ENCODE assay signal across 31 cellular contexts in the genomic region with DNA sequence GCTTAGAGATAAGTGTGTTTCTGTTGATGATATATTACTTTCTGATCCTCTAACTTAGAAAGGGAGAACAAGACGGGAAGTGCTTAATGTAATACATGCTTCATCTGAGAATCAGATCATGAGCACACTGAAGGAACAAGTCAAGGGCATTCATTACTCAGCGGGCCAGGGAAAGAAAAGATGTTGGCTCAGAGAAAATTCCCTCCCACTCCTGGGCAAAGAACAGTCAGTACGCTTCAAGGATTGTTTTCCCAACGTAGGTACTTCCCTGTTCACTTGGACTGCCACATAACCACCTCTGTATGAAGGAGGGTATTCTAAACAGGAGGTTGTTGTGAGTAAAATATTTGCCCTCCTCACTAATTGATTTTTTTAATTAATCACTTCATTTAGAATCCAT.
"Had no signal": no experiment of that assay in that cellular context is flagged by ENCODE, and none has a peak within 500 bp of the region (broad histone marks: within the 10 kb centered on the region; RNA-seq: fewer than 3 reads in every experiment).

No MANE protein-coding gene starts in this region.

- DNase-seq: activated B cell treated with CpG ODN at 0.5 μM for 24 hours; activated CD4-positive, alpha-beta T cell treated with anti-CD3 and anti-CD28 coated beads for 48 hours; activated CD4-positive, alpha-beta T cell treated with anti-CD3 and anti-CD28 coated beads, Interleukin-2, amount 50 U/mL, for 1 hour; activated CD4-positive, alpha-beta T cell treated with anti-CD3 and anti-CD28 coated beads, Interleukin-2, amount 50 U/mL, for 48 hours; activated CD8-positive, alpha-beta memory T cell treated with anti-CD3 and anti-CD28 coated beads for 24 hours; activated CD8-positive, alpha-beta T cell treated with anti-CD3 and anti-CD28 coated beads for 36 hours; activated effector memory CD4-positive, alpha-beta T cell treated with Interleukin-2 at 50 U/mL for 16 hours; activated gamma-delta T cell treated with Interleukin-2 at 50 U/mL for 16 hours; activated naive CD4-positive, alpha-beta T cell treated with anti-CD3 and anti-CD28 coated beads, Interleukin-2, amount 50 U/mL, for 16 hours; activated naive CD4-positive, alpha-beta T cell treated with Interleukin-2 at 50 U/mL for 16 hours; activated T-cell treated with anti-CD3 and anti-CD28 coated beads, Interleukin-2, amount 50 U/mL, for 4 hours; brain microvascular endothelial cell; dorsolateral prefrontal cortex; effector memory CD4-positive, alpha-beta T cell; endodermal cell; erythroblast; foreskin keratinocyte; gastrocnemius medialis; glutamatergic neuron; heart left ventricle; T1000; WERI-Rb-1 had no signal

- H3K4me1 ChIP-seq: ascending aorta, esophagus muscularis mucosa, foreskin keratinocyte, gastrocnemius medialis, heart left ventricle had no signal

- ATAC-seq: activated CD4-positive, CD25-positive, alpha-beta regulatory T cell treated with anti-CD3 and anti-CD28 coated beads, Interleukin-2, amount 50 U/mL, for 24 hours; activated CD8-positive, alpha-beta T cell treated with anti-CD3 and anti-CD28 coated beads for 36 hours; activated T-cell treated with anti-CD3 and anti-CD28 coated beads, Interleukin-2, amount 50 U/mL, for 4 hours; activated T-helper 17 cell treated with anti-CD3 and anti-CD28 coated beads, Interleukin-2, amount 50 U/mL, for 72 hours; foreskin keratinocyte; gastrocnemius medialis; heart left ventricle had no signal

- H3K36me3 Mint-ChIP-seq: activated naive CD8-positive, alpha-beta T cell had no signal

- H3K9me3 ChIP-seq: ascending aorta, esophagus muscularis mucosa, gastrocnemius medialis, heart left ventricle had no signal

- H3K27ac Mint-ChIP-seq: activated B cell treated with CpG ODN at 0.5 μM for 24 hours; activated CD8-positive, alpha-beta T cell treated with anti-CD3 and anti-CD28 coated beads for 36 hours; activated naive CD8-positive, alpha-beta T cell; activated T-helper 17 cell treated with anti-CD3 and anti-CD28 coated beads, Interleukin-2, amount 50 U/mL, for 72 hours; dendritic cell treated with granulocyte-macrophage colony-stimulating factor and Interleukin-4, amounts not matched to agents 40 ng/mL and 50 ng/mL, for 4 days; endodermal cell; T-helper 1 cell treated with Interleukin-12 subunit alpha and Interleukin-12 subunit beta and Interleukin-4 antibody, amounts not matched to agents 30 μg/mL and 1 μg/mL, for 36 hours had no signal

- H3K36me3 ChIP-seq: ascending aorta, brain microvascular endothelial cell, esophagus muscularis mucosa, gastrocnemius medialis, heart left ventricle, WERI-Rb-1 had no signal

- H3K27me3 Mint-ChIP-seq: activated B cell treated with CpG ODN at 0.5 μM for 24 hours; activated CD8-positive, alpha-beta T cell treated with anti-CD3 and anti-CD28 coated beads for 36 hours; activated naive CD8-positive, alpha-beta T cell; activated T-helper 17 cell treated with anti-CD3 and anti-CD28 coated beads, Interleukin-2, amount 50 U/mL, for 72 hours; central memory CD8-positive, alpha-beta T cell; dendritic cell treated with granulocyte-macrophage colony-stimulating factor and Interleukin-4, amounts not matched to agents 40 ng/mL and 50 ng/mL, for 4 days had no signal

- H3K4me3 Mint-ChIP-seq: activated B cell treated with CpG ODN at 0.5 μM for 24 hours; activated CD8-positive, alpha-beta T cell treated with anti-CD3 and anti-CD28 coated beads for 36 hours; activated naive CD8-positive, alpha-beta T cell; activated T-cell treated with anti-CD3 and anti-CD28 coated beads, Interleukin-2, amount 50 U/mL, for 4 hours; activated T-helper 17 cell treated with anti-CD3 and anti-CD28 coated beads, Interleukin-2, amount 50 U/mL, for 72 hours; central memory CD8-positive, alpha-beta T cell; dendritic cell treated with granulocyte-macrophage colony-stimulating factor and Interleukin-4, amounts not matched to agents 40 ng/mL and 50 ng/mL, for 4 days; endodermal cell; T-helper 1 cell treated with Interleukin-12 subunit alpha and Interleukin-12 subunit beta and Interleukin-4 antibody, amounts not matched to agents 30 μg/mL and 1 μg/mL, for 36 hours had no signal

- H3K27ac ChIP-seq: ascending aorta, brain microvascular endothelial cell, coronary artery, dorsolateral prefrontal cortex, esophagus muscularis mucosa, foreskin keratinocyte, gastrocnemius medialis, heart left ventricle, WERI-Rb-1 had no signal

- H3K4me1 Mint-ChIP-seq: activated B cell treated with CpG ODN at 0.5 μM for 24 hours; activated T-helper 17 cell treated with anti-CD3 and anti-CD28 coated beads, Interleukin-2, amount 50 U/mL, for 72 hours; central memory CD8-positive, alpha-beta T cell; endodermal cell had no signal

- H3K4me3 ChIP-seq: ascending aorta, coronary artery, dorsolateral prefrontal cortex, esophagus muscularis mucosa, gastrocnemius medialis, heart left ventricle had no signal

- H3K27me3 ChIP-seq: ascending aorta, brain microvascular endothelial cell, esophagus muscularis mucosa, foreskin keratinocyte, gastrocnemius medialis, heart left ventricle had no signal

- H3K9me3 Mint-ChIP-seq: activated B cell treated with CpG ODN at 0.5 μM for 24 hours; activated CD8-positive, alpha-beta T cell treated with anti-CD3 and anti-CD28 coated beads for 36 hours; activated T-cell treated with anti-CD3 and anti-CD28 coated beads, Interleukin-2, amount 50 U/mL, for 4 hours; activated T-helper 17 cell treated with anti-CD3 and anti-CD28 coated beads, Interleukin-2, amount 50 U/mL, for 72 hours; central memory CD8-positive, alpha-beta T cell; dendritic cell treated with granulocyte-macrophage colony-stimulating factor and Interleukin-4, amounts not matched to agents 40 ng/mL and 50 ng/mL, for 4 days; T-helper 1 cell treated with Interleukin-12 subunit alpha and Interleukin-12 subunit beta and Interleukin-4 antibody, amounts not matched to agents 30 μg/mL and 1 μg/mL, for 36 hours had no signal
